In genomic region chr18:76454429-76454828, GRCh38 we compare ENCODE assay signal across 20 cellular contexts. TPM values are rescaled to one million over a fixed set of nuclear protein-coding genes. Genes with fewer than 3 reads are reported as not detected.
DNase-seq lines count a peak whose midpoint lies in the region; ATAC-seq and TF ChIP-seq lines count a peak whose summit lies in the region.
"Had no signal": no experiment of that assay in that cellular context is flagged by ENCODE, and none has a peak within 500 bp of the region (broad histone marks: within the 10 kb centered on the region; RNA-seq: fewer than 3 reads in every experiment).

No MANE protein-coding gene starts in this region.

- CTCF ChIA-PET in WTC11 (lab: Charles Lee) = interaction anchor here (1.2 to 1.4 kb wide), 3 partner anchors 27 to 165 kb away, joined by 3 to 6 read pairs (median 5); no protein-coding TSS in a partner anchor

- H3K9me3 Mint-ChIP-seq in WTC11 (no peaks in the 10 kb centered on the region), mesothelial cell of epicardium (no peaks in the 10 kb centered on the region)
- H3K9me3 Mint-ChIP-seq: CD4-positive, CD25-positive, alpha-beta regulatory T cell; central memory CD8-positive, alpha-beta T cell; naive thymus-derived CD4-positive, alpha-beta T cell had no signal

- no peak overlapping the region for H3K4me3 Mint-ChIP-seq in WTC11
- H3K4me3 Mint-ChIP-seq in mesothelial cell of epicardium = no peak overlapping the region
- H3K4me3 Mint-ChIP-seq: CD4-positive, CD25-positive, alpha-beta regulatory T cell; central memory CD8-positive, alpha-beta T cell; naive thymus-derived CD4-positive, alpha-beta T cell had no signal

- H3K4me1 ChIP-seq in uterus = peaks cover 12 to 15% of the 10 kb centered on the region in 2 donors

- TF ChIP-seq CTCF in WTC11 (IDR thresholded peaks at IDR 0.05) (no peak), mesothelial cell of epicardium (IDR thresholded peaks at IDR 0.05; ENCODE audit: unreplicated experiment) (no peak), uterus (IDR thresholded peaks at IDR 0.05) (no peak)

- H3K27me3 Mint-ChIP-seq in WTC11 (ENCODE audit: low read depth) (peaks cover 29% of the 10 kb centered on the region), mesothelial cell of epicardium (ENCODE audit: low read depth) (no peaks in the 10 kb centered on the region)

- H3K27me3 ChIP-seq in uterus = no peaks in the 10 kb centered on the region
- H3K27me3 ChIP-seq: SJCRH30 had no signal

- DNase-seq in NCI-H82 (lab: John Stamatoyannopoulos, UW) = peak; percentile 21
- no peak for DNase-seq in NCI-H82 treated with DMSO at 0.1 percent for 48 hours (lab: John Stamatoyannopoulos, UW; ENCODE audit: unreplicated experiment)
- DNase-seq in WTC11 (ENCODE audit: low spot score) = no peak
- no peak for DNase-seq in mesothelial cell of epicardium (ENCODE audit: low spot score in 2 of 2, unreplicated experiment in 2 of 2)
- no peak for DNase-seq in uterus
- no peak for DNase-seq in mucosa of gallbladder (ENCODE audit: low spot score)
- no peak for DNase-seq in SW 1271 (lab: John Stamatoyannopoulos, UW)
- DNase-seq: activated effector memory CD4-positive, alpha-beta T cell treated with Interleukin-2 at 50 U/mL for 16 hours; CD4-positive, CD25-positive, alpha-beta regulatory T cell; effector CD8-positive, alpha-beta T cell; naive thymus-derived CD4-positive, alpha-beta T cell; NCI-H1694; stimulated activated CD4-positive, alpha-beta T cell treated with anti-CD3 and anti-CD28 coated beads, Interleukin-12 subunit alpha, Interleukin-12 subunit beta, amount 100 ng/mL, for 4 hours had no signal

- TF ChIP-seq POLR2A in uterus (IDR thresholded peaks at IDR 0.05) = no peak

- no peak for ATAC-seq in WTC11
- no peak for ATAC-seq in HG03439 (IDR thresholded peaks at IDR 0.05; ENCODE audit: unreplicated experiment)
- ATAC-seq: activated CD4-positive, CD25-positive, alpha-beta regulatory T cell treated with anti-CD3 and anti-CD28 coated beads, Interleukin-2, amount 50 U/mL, for 24 hours; naive thymus-derived CD4-positive, alpha-beta T cell had no signal

- POLR2A ChIA-PET in WTC11 (lab: Charles Lee) = no interaction called here

- H3K4me1 Mint-ChIP-seq in WTC11 = peaks cover 76% of the 10 kb centered on the region
- peaks cover 79% of the 10 kb centered on the region for H3K4me1 Mint-ChIP-seq in mesothelial cell of epicardium

- H3K27ac ChIP-seq in uterus = peak overlapping the region; percentile 7 to 94
- H3K27ac ChIP-seq: prostate gland, SJCRH30, thoracic aorta had no signal

- H3K27ac Mint-ChIP-seq in WTC11 (peak overlapping the region; percentile 20; the same call in 1 of the 2 replicates), mesothelial cell of epicardium (peak overlapping the region; percentile 57)
- H3K27ac Mint-ChIP-seq: CD4-positive, CD25-positive, alpha-beta regulatory T cell; naive thymus-derived CD4-positive, alpha-beta T cell had no signal

- no peaks in the 10 kb centered on the region for H3K36me3 ChIP-seq in uterus
- H3K36me3 ChIP-seq: prostate gland, SJCRH30, thoracic aorta had no signal

- peaks cover 4% of the 10 kb centered on the region; the same call in 1 of the 2 replicates for H3K36me3 Mint-ChIP-seq in WTC11
- H3K36me3 Mint-ChIP-seq in mesothelial cell of epicardium = no peaks in the 10 kb centered on the region
- H3K36me3 Mint-ChIP-seq: CD4-positive, CD25-positive, alpha-beta regulatory T cell had no signal

- H3K4me3 ChIP-seq in uterus = no peak overlapping the region
- H3K4me3 ChIP-seq: lung, prostate gland, SJCRH30, thoracic aorta had no signal

- intact Hi-C loops in uterus (cut with DNase I; ENCODE audit: low total_unique reads) = no loop called here

- no peaks in the 10 kb centered on the region for H3K9me3 ChIP-seq in uterus
- H3K9me3 ChIP-seq: prostate gland, SJCRH30, thoracic aorta had no signal

TF ChIP-seq in WTC11, 78 proteins besides CTCF, POLR2A, EP300 and RAD21:
- TF ChIP-seq, protein P1, sequence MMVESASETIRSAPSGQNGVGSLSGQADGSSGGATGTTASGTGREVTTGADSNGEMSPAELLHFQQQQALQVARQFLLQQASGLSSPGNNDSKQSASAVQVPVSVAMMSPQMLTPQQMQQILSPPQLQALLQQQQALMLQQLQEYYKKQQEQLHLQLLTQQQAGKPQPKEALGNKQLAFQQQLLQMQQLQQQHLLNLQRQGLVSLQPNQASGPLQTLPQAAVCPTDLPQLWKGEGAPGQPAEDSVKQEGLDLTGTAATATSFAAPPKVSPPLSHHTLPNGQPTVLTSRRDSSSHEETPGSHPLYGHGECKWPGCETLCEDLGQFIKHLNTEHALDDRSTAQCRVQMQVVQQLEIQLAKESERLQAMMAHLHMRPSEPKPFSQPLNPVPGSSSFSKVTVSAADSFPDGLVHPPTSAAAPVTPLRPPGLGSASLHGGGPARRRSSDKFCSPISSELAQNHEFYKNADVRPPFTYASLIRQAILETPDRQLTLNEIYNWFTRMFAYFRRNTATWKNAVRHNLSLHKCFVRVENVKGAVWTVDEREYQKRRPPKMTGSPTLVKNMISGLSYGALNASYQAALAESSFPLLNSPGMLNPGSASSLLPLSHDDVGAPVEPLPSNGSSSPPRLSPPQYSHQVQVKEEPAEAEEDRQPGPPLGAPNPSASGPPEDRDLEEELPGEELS (CRISPR knock-in tag; IDR thresholded peaks at IDR 0.05) = no peak
- TF ChIP-seq SMAD4 (CRISPR knock-in tag; IDR thresholded peaks at IDR 0.05) (no peak), NR3C1 (CRISPR knock-in tag; conservative IDR thresholded peaks at IDR 0.05; ENCODE audit: low read depth) (no peak), TEAD4 (CRISPR knock-in tag; IDR thresholded peaks at IDR 0.05) (no peak), TEAD1 (CRISPR knock-in tag; IDR thresholded peaks at IDR 0.05) (no peak), ETV6 (CRISPR knock-in tag; IDR thresholded peaks at IDR 0.05) (no peak), E2F1 (CRISPR knock-in tag; IDR thresholded peaks at IDR 0.05) (no peak), ATF3 (CRISPR knock-in tag; conservative IDR thresholded peaks at IDR 0.05) (no peak)
- TF ChIP-seq, protein P2, sequence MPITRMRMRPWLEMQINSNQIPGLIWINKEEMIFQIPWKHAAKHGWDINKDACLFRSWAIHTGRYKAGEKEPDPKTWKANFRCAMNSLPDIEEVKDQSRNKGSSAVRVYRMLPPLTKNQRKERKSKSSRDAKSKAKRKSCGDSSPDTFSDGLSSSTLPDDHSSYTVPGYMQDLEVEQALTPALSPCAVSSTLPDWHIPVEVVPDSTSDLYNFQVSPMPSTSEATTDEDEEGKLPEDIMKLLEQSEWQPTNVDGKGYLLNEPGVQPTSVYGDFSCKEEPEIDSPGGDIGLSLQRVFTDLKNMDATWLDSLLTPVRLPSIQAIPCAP (CRISPR knock-in tag; IDR thresholded peaks at IDR 0.05) = no peak

RNA-seq across cellular contexts. Expression of gene ZNF516, which starts 40.6 kb away (rescaled TPM):
- total RNA-seq in WTC11 (2021) = 47.3 to 58.6 TPM (median 50.1 TPM) in 3 replicates
- total RNA-seq in mesothelial cell of epicardium = 84.4 to 92.1 TPM (median 90.9 TPM) in 3 replicates
- total RNA-seq in uterus = 100 to 1,000 TPM in 1 of 4 donors, 10 to 100 TPM in 3; 29.4 to 177 (median 65.7) TPM
- total RNA-seq in mucosa of gallbladder = 48.5 TPM
